Comparison of ENCODE assay signal across 14 cellular contexts in the genomic region with DNA sequence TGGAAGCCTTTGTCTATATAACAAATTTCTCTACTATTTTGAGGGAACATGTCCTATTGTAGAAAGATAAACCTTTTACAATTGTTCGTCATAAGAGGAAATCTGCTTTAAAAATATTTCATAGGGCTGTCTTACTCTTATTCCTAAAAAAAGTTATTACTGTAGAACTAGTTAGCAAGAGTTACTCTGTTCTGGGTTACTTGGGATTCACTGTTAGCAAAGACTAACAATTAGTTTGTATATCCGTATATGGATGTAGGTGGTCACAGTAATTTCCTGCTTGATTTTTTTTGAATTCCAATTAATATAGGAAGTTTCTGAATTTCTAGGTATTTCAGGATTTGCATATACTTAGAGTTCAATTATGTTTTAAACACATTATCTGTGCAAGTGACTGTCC.
DNase-seq lines count a peak whose midpoint lies in the region; ATAC-seq and TF ChIP-seq lines count a peak whose summit lies in the region.
"Had no signal": no experiment of that assay in that cellular context is flagged by ENCODE, and none has a peak within 500 bp of the region (broad histone marks: within the 10 kb centered on the region; RNA-seq: fewer than 3 reads in every experiment).

No MANE protein-coding gene starts in this region.

- H3K9me3 ChIP-seq in right atrium auricular region = no peaks in the 10 kb centered on the region
- no peaks in the 10 kb centered on the region for H3K9me3 ChIP-seq in esophagus squamous epithelium

- no peak for DNase-seq in right atrium auricular region (ENCODE audit: low spot score)
- no peak for DNase-seq in Right ventricle myocardium inferior (ENCODE audit: missing footprints)
- DNase-seq in coronary artery (ENCODE audit: low spot score) = no peak
- DNase-seq in neural crest cell (ENCODE audit: low read depth, low spot score) = no peak
- DNase-seq in RKO (ENCODE audit: low spot score) = no peak
- DNase-seq in foreskin melanocyte = no peak
- no peak for DNase-seq in esophagus squamous epithelium (lab: John Stamatoyannopoulos, UW)
- DNase-seq: activated T-cell treated with anti-CD3 and anti-CD28 coated beads, Interleukin-2, amount 50 U/mL, for 72 hours; COR-L47; RPMI8226; stimulated activated CD4-positive, alpha-beta T cell treated with anti-CD3 and anti-CD28 coated beads, Interleukin-4, amount 100 ng/mL, for 4 hours had no signal

- H3K27me3 ChIP-seq in right atrium auricular region = no peaks in the 10 kb centered on the region
- no peaks in the 10 kb centered on the region for H3K27me3 ChIP-seq in esophagus squamous epithelium

- peak overlapping the region; percentile 47 for H3K4me3 Mint-ChIP-seq in neural crest cell
- H3K4me3 Mint-ChIP-seq: activated T-cell treated with anti-CD3 and anti-CD28 coated beads, Interleukin-2, amount 50 U/mL, for 72 hours; dendritic cell treated with granulocyte-macrophage colony-stimulating factor and Interleukin-4, amounts not matched to agents 40 ng/mL and 50 ng/mL, for 4 days; stimulated activated memory B cell treated with anti-CD40 and anti-IgM and Interleukin-4, amounts not matched to agents 10 μg/mL and 1 μg/mL and 100 μg/mL, for 72 hours had no signal

- no peaks in the 10 kb centered on the region for H3K9me3 Mint-ChIP-seq in neural crest cell
- H3K9me3 Mint-ChIP-seq: dendritic cell treated with granulocyte-macrophage colony-stimulating factor and Interleukin-4, amounts not matched to agents 40 ng/mL and 50 ng/mL, for 4 days; stimulated activated memory B cell treated with anti-CD40 and anti-IgM and Interleukin-4, amounts not matched to agents 10 μg/mL and 1 μg/mL and 100 μg/mL, for 72 hours had no signal

- intact Hi-C loops in Right ventricle myocardium inferior (cut with DNase I) (loop anchor here (5.0 to 10.0 kb wide), 3 partner anchors 167 to 550 kb away; partner anchors contain the start of gene RBMS3), esophagus squamous epithelium (cut with DNase I) (no loop called here)

- H3K27ac Mint-ChIP-seq in neural crest cell (ENCODE audit: unreplicated experiment) = no peak overlapping the region
- H3K27ac Mint-ChIP-seq: activated T-cell treated with anti-CD3 and anti-CD28 coated beads, Interleukin-2, amount 50 U/mL, for 72 hours; dendritic cell treated with granulocyte-macrophage colony-stimulating factor and Interleukin-4, amounts not matched to agents 40 ng/mL and 50 ng/mL, for 4 days; stimulated activated memory B cell treated with anti-CD40 and anti-IgM and Interleukin-4, amounts not matched to agents 10 μg/mL and 1 μg/mL and 100 μg/mL, for 72 hours had no signal

- H3K4me1 ChIP-seq in right atrium auricular region (peaks cover 0 to 39% of the 10 kb centered on the region in 2 donors), esophagus squamous epithelium (peaks cover 5 to 36% (median 18%) of the 10 kb centered on the region in 3 donors)

- no peaks in the 10 kb centered on the region for H3K27me3 Mint-ChIP-seq in neural crest cell (ENCODE audit: low read depth)
- H3K27me3 Mint-ChIP-seq: dendritic cell treated with granulocyte-macrophage colony-stimulating factor and Interleukin-4, amounts not matched to agents 40 ng/mL and 50 ng/mL, for 4 days; stimulated activated memory B cell treated with anti-CD40 and anti-IgM and Interleukin-4, amounts not matched to agents 10 μg/mL and 1 μg/mL and 100 μg/mL, for 72 hours had no signal

- H3K36me3 ChIP-seq in right atrium auricular region (peaks cover 4% of the 10 kb centered on the region), esophagus squamous epithelium (no peaks in the 10 kb centered on the region)

- ATAC-seq in Right ventricle myocardium inferior (no peak), GM21717 (IDR thresholded peaks at IDR 0.05; ENCODE audit: unreplicated experiment) (no peak)
- ATAC-seq: activated T-cell treated with anti-CD3 and anti-CD28 coated beads, Interleukin-2, amount 50 U/mL, for 72 hours; stimulated activated memory B cell treated with anti-CD40 and anti-IgM and Interleukin-4, amounts not matched to agents 10 μg/mL and 1 μg/mL and 100 μg/mL, for 72 hours had no signal

- TF ChIP-seq CTCF in right atrium auricular region (IDR thresholded peaks at IDR 0.05) (no peak), coronary artery (IDR thresholded peaks at IDR 0.05) (no peak), neural crest cell (conservative IDR thresholded peaks at IDR 0.05) (no peak), esophagus squamous epithelium (IDR thresholded peaks at IDR 0.05) (no peak)

- H3K4me1 Mint-ChIP-seq in neural crest cell = peaks cover 72% of the 10 kb centered on the region
- H3K4me1 Mint-ChIP-seq: stimulated activated memory B cell treated with anti-CD40 and anti-IgM and Interleukin-4, amounts not matched to agents 10 μg/mL and 1 μg/mL and 100 μg/mL, for 72 hours had no signal

- H3K4me3 ChIP-seq in right atrium auricular region = no peak overlapping the region
- no peak overlapping the region for H3K4me3 ChIP-seq in coronary artery
- no peak overlapping the region for H3K4me3 ChIP-seq in esophagus squamous epithelium

- H3K27ac ChIP-seq in right atrium auricular region (peak overlapping the region; percentile 67 to 73), coronary artery (peak overlapping the region; percentile 73 to 77), esophagus squamous epithelium (peak overlapping the region in 2 of 4 donors; percentile 63 to 83)

- no peaks in the 10 kb centered on the region for H3K36me3 Mint-ChIP-seq in neural crest cell (ENCODE audit: low read depth)
- H3K36me3 Mint-ChIP-seq: stimulated activated memory B cell treated with anti-CD40 and anti-IgM and Interleukin-4, amounts not matched to agents 10 μg/mL and 1 μg/mL and 100 μg/mL, for 72 hours had no signal

- WGBS in esophagus squamous epithelium, 2 donors = 75 to 76% methylated on average over 2 of the region's 2 CpGs

- no peak for TF ChIP-seq POLR2A in esophagus squamous epithelium (IDR thresholded peaks at IDR 0.05)
